8 cellular contexts compared by ENCODE assay signal in the genomic region with DNA sequence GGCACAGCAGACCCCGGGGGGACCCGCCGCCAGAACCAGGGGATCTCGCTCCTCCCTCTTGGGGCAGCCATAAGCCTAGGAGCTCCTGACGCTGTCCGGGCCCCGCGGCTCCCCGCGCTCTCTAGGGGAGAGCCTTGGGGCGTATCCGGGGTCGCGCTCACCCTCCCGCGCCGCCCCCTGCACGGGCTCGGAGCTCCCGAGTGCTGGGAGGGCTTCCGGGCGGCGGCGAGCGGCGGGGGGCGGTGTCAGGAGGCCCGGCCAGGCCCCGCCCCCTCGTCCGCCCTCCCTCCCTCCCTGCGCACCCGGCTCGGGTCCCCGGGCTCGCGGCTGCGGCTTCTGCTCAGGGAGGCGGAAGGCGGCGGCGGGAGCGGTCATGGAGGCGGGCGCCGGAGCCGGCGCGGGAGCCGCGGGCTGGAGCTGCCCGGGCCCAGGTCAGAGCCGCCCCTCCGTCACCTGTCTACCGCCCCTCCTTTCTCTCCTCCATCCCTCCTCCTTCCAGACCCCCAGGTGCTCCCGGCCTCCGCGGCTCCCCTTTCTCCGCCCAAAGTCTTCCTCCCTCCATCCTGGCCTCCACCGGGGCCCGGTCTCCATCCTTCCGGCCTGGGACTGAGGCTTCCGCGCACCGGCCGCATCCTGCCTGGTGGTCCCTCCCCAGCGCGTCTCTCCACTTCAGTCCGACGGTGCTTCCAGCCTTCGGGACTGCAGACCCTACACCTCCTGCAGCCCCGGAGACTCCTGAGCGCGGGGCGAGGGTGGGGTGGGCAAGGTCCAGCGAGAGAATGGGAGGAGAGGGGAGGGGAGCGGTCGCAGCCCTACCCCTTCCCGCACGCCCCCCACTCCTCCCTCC. TPM values are rescaled to one million over a fixed set of nuclear protein-coding genes. Genes with fewer than 3 reads are reported as not detected.
A peak's percentile ranks its signal among the peaks of the same experiment; 100 is the strongest.
DNase-seq lines count a peak whose midpoint lies in the region; ATAC-seq and TF ChIP-seq lines count a peak whose summit lies in the region.

No MANE protein-coding gene starts in this region.

- H3K27me3 ChIP-seq in HUES64 (ENCODE audit: insufficient read depth, low read length) (0 out of 2 replicates have a peak, but pooled peaks cover 5% of the 10 kb centered on the region), osteoblast (ENCODE audit: insufficient read depth, low read length) (peaks cover 12% of the 10 kb centered on the region), thoracic aorta (replicated peaks; ENCODE audit: insufficient read depth) (no peaks in the 10 kb centered on the region)

- H3K4me1 ChIP-seq in HUES64 (ENCODE audit: insufficient read depth, low read length): peaks cover 16% of the 10 kb centered on the region; the same call in 1 of the 2 replicates
- peaks cover 3% of the 10 kb centered on the region for H3K4me1 ChIP-seq in osteoblast (ENCODE audit: insufficient read depth, low read length)
- H3K4me1 ChIP-seq in thoracic aorta (ENCODE audit: control insufficient read depth in 1 of 2, low read depth in 2 of 2): peaks cover 6 to 22% of the 10 kb centered on the region in 2 donors

- peak overlapping the region; percentile 16; the same call in 1 of the 2 replicates for H3K9ac ChIP-seq in HUES64 (ENCODE audit: low read depth, low read length)

- WGBS in HUES64: under 1% methylated on average over 78 of the region's 80 CpGs

- peak overlapping the region; percentile 90 for H3K4me2 ChIP-seq in osteoblast (ENCODE audit: insufficient read depth, low read length)

- H3K79me2 ChIP-seq in osteoblast (ENCODE audit: insufficient read depth, low read length): no peaks in the 10 kb centered on the region

- no peak for TF ChIP-seq CTCF in osteoblast (IDR thresholded peaks at IDR 0.05; ENCODE audit: extremely low read depth, low read depth, low read length)
- no peak for TF ChIP-seq CTCF in thoracic aorta (IDR thresholded peaks at IDR 0.05)

- peak; percentile 47 for DNase-seq in COR-L47 (lab: John Stamatoyannopoulos, UW)
- DNase-seq in SHP77 (lab: John Stamatoyannopoulos, UW): peak; percentile 65 to 69
- peak; percentile 63 for DNase-seq in activated gamma-delta T cell treated with anti-CD3 and anti-CD28 coated beads, Interleukin-2, amount 50 U/mL, for 16 hours (ENCODE audit: low read depth)
- DNase-seq in germinal center (ENCODE audit: low spot score): peak; percentile 92
- peak; percentile 97 for DNase-seq in osteoblast (ENCODE audit: insufficient read length, low spot score, missing footprints)
- DNase-seq in thoracic aorta (ENCODE audit: low spot score): no peak

- peak overlapping the region; percentile 85 for H2AFZ ChIP-seq in osteoblast (ENCODE audit: low read length)

- H3K4me3 ChIP-seq in HUES64 (ENCODE audit: low read length): peak overlapping the region; percentile 93
- H3K4me3 ChIP-seq in osteoblast (ENCODE audit: insufficient read depth, low read length): peak overlapping the region; percentile 80
- peak overlapping the region; percentile 87 for H3K4me3 ChIP-seq in thoracic aorta

- H3K36me3 ChIP-seq in HUES64 (ENCODE audit: insufficient read depth, low read length) (peaks cover 19% of the 10 kb centered on the region), osteoblast (ENCODE audit: insufficient read depth, low read length) (no peaks in the 10 kb centered on the region), thoracic aorta (peaks cover 3% of the 10 kb centered on the region)

- H3K27ac ChIP-seq in HUES64 (ENCODE audit: low read depth, low read length) (no peak overlapping the region), osteoblast (ENCODE audit: low read depth, low read length) (no peak overlapping the region), thoracic aorta (peak overlapping the region; percentile 30 to 62)

- H4K20me1 ChIP-seq in osteoblast (ENCODE audit: insufficient read depth, low read length): no peaks in the 10 kb centered on the region

- H3K9me3 ChIP-seq in HUES64 (ENCODE audit: insufficient read depth, low read depth, low read length): no peaks in the 10 kb centered on the region
- no peaks in the 10 kb centered on the region for H3K9me3 ChIP-seq in osteoblast (ENCODE audit: low read depth, low read length)
- no peaks in the 10 kb centered on the region for H3K9me3 ChIP-seq in thoracic aorta

- ATAC-seq in GM21367 (IDR thresholded peaks at IDR 0.05; ENCODE audit: unreplicated experiment): peak; percentile 65
- ATAC-seq in thoracic aorta (ENCODE audit: insufficient number of reproducible peaks, low FRiP score, low read depth): peak; percentile 71

RNA-seq across cellular contexts. Expression of gene CCDC136, which starts 0.4 kb away (rescaled TPM):
- 19.3 TPM for polyA plus RNA-seq in HUES64 (2013, experiment 1 of 2)
- polyA plus RNA-seq in HUES64 (2013, experiment 2 of 2): 26.7 TPM
- total RNA-seq in osteoblast: 7.2 and 10.0 TPM in 2 replicates
- total RNA-seq in thoracic aorta: 10 to 100 TPM; 29.3 to 34.7 TPM

RNA-seq across cellular contexts. Expression of gene OPN1SW, which starts 15.8 kb away (rescaled TPM):
- not detected for polyA plus RNA-seq in HUES64 (2013, experiment 1 of 2)
- not detected for polyA plus RNA-seq in HUES64 (2013, experiment 2 of 2)
- total RNA-seq in osteoblast: not detected in 2 replicates
- not detected for total RNA-seq in thoracic aorta

RNA-seq across cellular contexts. Expression of gene FLNC, which starts 38.9 kb away (rescaled TPM):
- polyA plus RNA-seq in HUES64 (2013, experiment 1 of 2): 13.6 TPM
- 13.6 TPM for polyA plus RNA-seq in HUES64 (2013, experiment 2 of 2)
- total RNA-seq in osteoblast (93.7 and 130 TPM in 2 replicates), thoracic aorta (100 to 1,000 TPM; 157 to 273 TPM)

RNA-seq across cellular contexts. Expression of gene CALU, which starts 52.2 kb away (rescaled TPM):
- polyA plus RNA-seq in HUES64 (2013, experiment 1 of 2): 121 TPM
- 138 TPM for polyA plus RNA-seq in HUES64 (2013, experiment 2 of 2)
- total RNA-seq in osteoblast (673 and 708 TPM in 2 replicates), thoracic aorta (100 to 1,000 TPM; 204 to 255 TPM)

Comparison
In these comparisons a context has a peak if more than half of its experiments do, and no peak if none do; other contexts are left out.
1. H3K27ac ChIP-seq: peak in thoracic aorta (2 of 2); none in HUES64 (single experiment) and osteoblast (single experiment).
2. Peak in every context shown above with its lines, with median percentiles within 50 percentile points of each other: H3K4me3 ChIP-seq.